ENCODE assay signal across 7 cellular contexts in the genomic region with DNA sequence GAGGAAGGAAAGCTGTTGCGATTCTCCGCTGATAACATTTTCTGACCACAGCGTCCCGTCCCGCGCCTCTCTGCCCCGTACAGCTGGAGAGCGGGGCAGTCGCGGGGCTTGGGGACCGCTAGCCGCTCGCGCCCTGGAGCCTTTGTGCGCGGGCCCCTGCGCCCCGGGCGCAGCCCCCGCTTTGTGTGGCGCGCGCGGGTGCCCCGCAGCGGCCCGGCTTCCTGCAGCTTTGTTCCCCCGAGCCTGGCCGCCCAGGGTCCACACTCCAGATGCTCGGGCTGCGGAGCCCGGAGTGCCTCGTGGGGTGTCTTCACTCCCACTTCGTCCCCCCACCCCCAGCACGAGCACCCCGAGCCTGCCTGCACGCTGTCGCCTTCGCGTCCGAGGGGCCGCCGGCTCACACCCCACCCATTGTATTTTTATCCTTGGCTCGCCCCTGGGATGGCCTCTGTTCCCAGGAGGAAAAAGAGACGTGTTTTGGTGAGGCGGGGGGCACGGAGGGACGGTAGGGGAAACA. TPM values are rescaled to one million over a fixed set of nuclear protein-coding genes. Genes with fewer than 3 reads are reported as not detected.
DNase-seq lines count a peak whose midpoint lies in the region; ATAC-seq and TF ChIP-seq lines count a peak whose summit lies in the region.

No MANE protein-coding gene starts in this region.

- H3K27me3 Mint-ChIP-seq in T-helper 1 cell treated with Interleukin-12 subunit alpha and Interleukin-12 subunit beta and Interleukin-4 antibody, amounts not matched to agents 30 μg/mL and 1 μg/mL, for 36 hours (ENCODE audit: low read depth): no peaks in the 10 kb centered on the region
- H3K27me3 Mint-ChIP-seq in endodermal cell (ENCODE audit: insufficient read depth): peaks cover 14% of the 10 kb centered on the region
- H3K27me3 Mint-ChIP-seq in nephron (ENCODE audit: low read depth): peaks cover 9% of the 10 kb centered on the region

- TF ChIP-seq CTCF in endodermal cell (conservative IDR thresholded peaks at IDR 0.05) (no peak), nephron (IDR thresholded peaks at IDR 0.05; ENCODE audit: unreplicated experiment in 3 of 3) (peak in 2 of 3 experiments; percentile 1 to 17)

- no peaks in the 10 kb centered on the region for H3K9me3 Mint-ChIP-seq in T-helper 1 cell treated with Interleukin-12 subunit alpha and Interleukin-12 subunit beta and Interleukin-4 antibody, amounts not matched to agents 30 μg/mL and 1 μg/mL, for 36 hours
- H3K9me3 Mint-ChIP-seq in endodermal cell (no peaks in the 10 kb centered on the region), nephron (no peaks in the 10 kb centered on the region)

- H3K4me3 Mint-ChIP-seq in T-helper 1 cell treated with Interleukin-12 subunit alpha and Interleukin-12 subunit beta and Interleukin-4 antibody, amounts not matched to agents 30 μg/mL and 1 μg/mL, for 36 hours: peak overlapping the region; percentile 92
- H3K4me3 Mint-ChIP-seq in endodermal cell: peak overlapping the region; percentile 79
- H3K4me3 Mint-ChIP-seq in nephron: peak overlapping the region; percentile 95 to 98 (median 97)

- H3K4me1 Mint-ChIP-seq in T-helper 1 cell treated with Interleukin-12 subunit alpha and Interleukin-12 subunit beta and Interleukin-4 antibody, amounts not matched to agents 30 μg/mL and 1 μg/mL, for 36 hours (ENCODE audit: low read depth): peaks cover 50% of the 10 kb centered on the region
- H3K4me1 Mint-ChIP-seq in endodermal cell (peaks cover 21% of the 10 kb centered on the region), nephron (peaks cover 61% of the 10 kb centered on the region)

- 0 to 1% methylated on average over 3 to 48 of the region's 48 CpGs for WGBS in endodermal cell (ENCODE audit: insufficient coverage in 1 of 2, insufficient read length in 1 of 2), 2 experiments

- H3K9ac ChIP-seq in endodermal cell (ENCODE audit: extremely low read depth, low read length, poor library complexity, severe bottlenecking): peak overlapping the region; percentile 16

- no peaks in the 10 kb centered on the region for H3K9me3 ChIP-seq in endodermal cell (ENCODE audit: control insufficient read depth, low read length)

- H3K36me3 Mint-ChIP-seq in T-helper 1 cell treated with Interleukin-12 subunit alpha and Interleukin-12 subunit beta and Interleukin-4 antibody, amounts not matched to agents 30 μg/mL and 1 μg/mL, for 36 hours (ENCODE audit: low read depth): peaks cover 12% of the 10 kb centered on the region
- H3K36me3 Mint-ChIP-seq in endodermal cell (ENCODE audit: low read depth) (peaks cover 1% of the 10 kb centered on the region), nephron (ENCODE audit: low read depth) (peaks cover 13% of the 10 kb centered on the region)

- H3K4me1 ChIP-seq in endodermal cell (ENCODE audit: control insufficient read depth, insufficient read depth, low read length): no peaks in the 10 kb centered on the region

- H3K4me3 ChIP-seq in endodermal cell (ENCODE audit: low read length): peak overlapping the region; percentile 85

- no peaks in the 10 kb centered on the region for H3K36me3 ChIP-seq in endodermal cell (ENCODE audit: control insufficient read depth, insufficient read depth, low read length)

- peak; percentile 68 for DNase-seq in endodermal cell
- DNase-seq in NCI-H1048 (lab: John Stamatoyannopoulos, UW): no peak
- no peak for DNase-seq in NCI-H2029 treated with DMSO at 0.1 percent for 48 hours (lab: John Stamatoyannopoulos, UW)

- ATAC-seq in GM18907 (IDR thresholded peaks at IDR 0.05; ENCODE audit: unreplicated experiment): peak; percentile 15
- ATAC-seq in HG02763 (IDR thresholded peaks at IDR 0.05; ENCODE audit: unreplicated experiment): peak; percentile 12

- peak overlapping the region; percentile 93 for H3K27ac Mint-ChIP-seq in T-helper 1 cell treated with Interleukin-12 subunit alpha and Interleukin-12 subunit beta and Interleukin-4 antibody, amounts not matched to agents 30 μg/mL and 1 μg/mL, for 36 hours
- H3K27ac Mint-ChIP-seq in endodermal cell (no peak overlapping the region), nephron (peak overlapping the region; percentile 68 to 83 (median 72))

- H3K27me3 ChIP-seq in endodermal cell (ENCODE audit: control insufficient read depth, insufficient read depth, low read length, poor library complexity, severe bottlenecking): peaks cover 21% of the 10 kb centered on the region

- peak overlapping the region; percentile 84 for H3K27ac ChIP-seq in endodermal cell (ENCODE audit: low read depth, low read length)

RNA-seq across cellular contexts. Expression of a gene that starts 0.5 kb away (rescaled TPM):
- total RNA-seq in endodermal cell: 10 to 100 TPM in 1 of 2 donors, 1 to 10 TPM in 1; 6.2 to 10.8 TPM
- 22.2 TPM for polyA plus RNA-seq in endodermal cell (2013, experiment 1 of 2)
- polyA plus RNA-seq in endodermal cell (2013, experiment 2 of 2): 19.4 TPM
